ENCODE assay signal across 28 cellular contexts in genomic region chr3:42306499-42306898, GRCh38. TPM values are rescaled to one million over a fixed set of nuclear protein-coding genes. Genes with fewer than 3 reads are reported as not detected.
"Had no signal": no experiment of that assay in that cellular context is flagged by ENCODE, and none has a peak within 500 bp of the region (broad histone marks: within the 10 kb centered on the region; RNA-seq: fewer than 3 reads in every experiment).

No MANE protein-coding gene starts in this region.

- DNase-seq: activated B cell treated with CpG ODN at 0.5 μM for 24 hours; activated CD4-positive, alpha-beta T cell treated with anti-CD3 and anti-CD28 coated beads, Interleukin-2, amount 10 ng/mL, durations not matched to agents 24 days and 14 days; activated CD8-positive, alpha-beta memory T cell treated with anti-CD3 and anti-CD28 coated beads, Interleukin-2, amount 50 U/mL, for 48 hours; activated effector memory CD4-positive, alpha-beta T cell treated with anti-CD3 and anti-CD28 coated beads, Interleukin-2, amount 50 U/mL, for 16 hours; activated T-cell treated with anti-CD3 and anti-CD28 coated beads, Interleukin-2, amount 50 U/mL, for 72 hours; amniotic stem cell; effector memory CD4-positive, alpha-beta T cell; head of caudate nucleus; hypothalamus; left ventricle myocardium inferior; naive thymus-derived CD8-positive, alpha-beta T cell; posterior cingulate gyrus; small intestine; stimulated activated CD4-positive, alpha-beta T cell treated with anti-CD3 and anti-CD28 coated beads, Interleukin-4, amount 100 ng/mL, for 1 hour; testis; trophoblast cell; uterus had no signal

- H3K36me3 Mint-ChIP-seq: mesothelial cell of epicardium; naive thymus-derived CD8-positive, alpha-beta T cell; neural progenitor cell had no signal

- H3K27ac ChIP-seq: breast epithelium, gastroesophageal sphincter, left ventricle myocardium inferior, neural progenitor cell, testis, uterus had no signal

- H3K27me3 Mint-ChIP-seq: activated B cell treated with CpG ODN at 0.5 μM for 24 hours; activated naive CD8-positive, alpha-beta T cell had no signal

- H3K9me3 Mint-ChIP-seq: activated CD4-positive, alpha-beta T cell treated with anti-CD3 and anti-CD28 coated beads, Interleukin-2, amount 10 ng/mL, durations not matched to agents 24 days and 14 days; activated T-cell treated with anti-CD3 and anti-CD28 coated beads, Interleukin-2, amount 50 U/mL, for 72 hours; central memory CD8-positive, alpha-beta T cell; neural progenitor cell; T-helper 1 cell treated with Interleukin-12 subunit alpha and Interleukin-12 subunit beta and Interleukin-4 antibody, amounts not matched to agents 30 μg/mL and 1 μg/mL, for 36 hours had no signal

- ATAC-seq: activated T-cell treated with anti-CD3 and anti-CD28 coated beads, Interleukin-2, amount 50 U/mL, for 72 hours; gastroesophageal sphincter; naive thymus-derived CD8-positive, alpha-beta T cell; sciatic nerve had no signal

- H3K4me1 Mint-ChIP-seq: central memory CD8-positive, alpha-beta T cell; mesothelial cell of epicardium had no signal

- H3K27me3 ChIP-seq: breast epithelium, gastroesophageal sphincter, neural progenitor cell, testis, uterus had no signal

- H3K4me1 ChIP-seq: breast epithelium, gastroesophageal sphincter, left ventricle myocardium inferior, neural progenitor cell, testis, uterus had no signal

- H3K27ac Mint-ChIP-seq: activated B cell treated with CpG ODN at 0.5 μM for 24 hours; activated CD4-positive, alpha-beta T cell treated with anti-CD3 and anti-CD28 coated beads, Interleukin-2, amount 10 ng/mL, durations not matched to agents 24 days and 14 days; activated naive CD8-positive, alpha-beta T cell; activated T-cell treated with anti-CD3 and anti-CD28 coated beads, Interleukin-2, amount 50 U/mL, for 72 hours; mesothelial cell of epicardium; naive thymus-derived CD8-positive, alpha-beta T cell; neural progenitor cell; T-helper 1 cell treated with Interleukin-12 subunit alpha and Interleukin-12 subunit beta and Interleukin-4 antibody, amounts not matched to agents 30 μg/mL and 1 μg/mL, for 36 hours had no signal

- H3K4me3 Mint-ChIP-seq: activated B cell treated with CpG ODN at 0.5 μM for 24 hours; activated CD4-positive, alpha-beta T cell treated with anti-CD3 and anti-CD28 coated beads, Interleukin-2, amount 10 ng/mL, durations not matched to agents 24 days and 14 days; activated naive CD8-positive, alpha-beta T cell; activated T-cell treated with anti-CD3 and anti-CD28 coated beads, Interleukin-2, amount 50 U/mL, for 72 hours; central memory CD8-positive, alpha-beta T cell; mesothelial cell of epicardium; naive thymus-derived CD8-positive, alpha-beta T cell; neural progenitor cell; T-helper 1 cell treated with Interleukin-12 subunit alpha and Interleukin-12 subunit beta and Interleukin-4 antibody, amounts not matched to agents 30 μg/mL and 1 μg/mL, for 36 hours had no signal

RNA-seq across cellular contexts. Expression of gene CCK, which starts 40.5 kb away (rescaled TPM):
- total RNA-seq: activated B cell treated with CpG ODN at 0.5 μM for 24 hours; activated CD4-positive, alpha-beta T cell treated with anti-CD3 and anti-CD28 coated beads, Interleukin-2, amount 10 ng/mL, durations not matched to agents 24 days and 14 days; activated CD8-positive, alpha-beta memory T cell treated with anti-CD3 and anti-CD28 coated beads for 36 hours; activated T-cell treated with anti-CD3 and anti-CD28 coated beads, Interleukin-2, amount 50 U/mL, for 72 hours; breast epithelium; dermis microvascular lymphatic vessel endothelial cell; left ventricle myocardium inferior; lung microvascular endothelial cell; mesothelial cell of epicardium; naive thymus-derived CD8-positive, alpha-beta T cell; sciatic nerve; uterus had no signal
- polyA plus RNA-seq: naive thymus-derived CD8-positive, alpha-beta T cell had no signal
